ENCODE assay signal across 18 cellular contexts in the genomic region with DNA sequence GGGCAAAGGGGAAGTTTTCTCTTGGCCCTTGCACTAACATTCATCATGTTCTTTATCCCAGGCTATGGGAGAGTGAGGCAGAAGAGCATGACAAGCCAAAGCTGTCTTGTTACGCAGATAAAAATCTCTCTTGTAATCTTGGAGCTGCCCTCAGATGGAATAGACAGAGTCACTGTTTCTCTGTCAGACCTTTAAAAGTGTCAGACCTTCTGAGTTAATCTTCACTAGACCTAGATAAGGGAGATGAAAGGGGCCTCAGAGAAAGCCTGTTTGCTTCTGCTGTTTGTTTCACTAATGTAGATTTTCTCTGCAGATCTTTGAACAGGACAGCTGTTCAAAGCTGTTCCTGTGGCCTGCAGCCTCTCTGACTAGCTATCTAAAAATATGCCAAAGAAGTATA.
"Had no signal": no experiment of that assay in that cellular context is flagged by ENCODE, and none has a peak within 500 bp of the region (broad histone marks: within the 10 kb centered on the region; RNA-seq: fewer than 3 reads in every experiment).

No MANE protein-coding gene starts in this region.

- H3K27me3 ChIP-seq: pancreas had no signal

- H3K4me1 ChIP-seq: pancreas had no signal

- ATAC-seq: activated T-cell treated with anti-CD3 and anti-CD28 coated beads, Interleukin-2, amount 50 U/mL, for 72 hours; left colon; mucosa of descending colon; naive thymus-derived CD4-positive, alpha-beta T cell; pancreas had no signal

- H3K9me3 ChIP-seq: mucosa of descending colon, pancreas, thoracic aorta had no signal

- H3K36me3 ChIP-seq: pancreas, thoracic aorta had no signal

- FAIRE-seq: pancreas, urothelium cell line had no signal

- DNase-seq: activated CD4-positive, alpha-beta T cell treated with anti-CD3 and anti-CD28 coated beads, Interleukin-2, amount 10 ng/mL, durations not matched to agents 7 days and 5 days; activated CD4-positive, CD25-positive, alpha-beta regulatory T cell; activated CD8-positive, alpha-beta memory T cell treated with anti-CD3 and anti-CD28 coated beads, Interleukin-2, amount 50 U/mL, for 48 hours; activated naive CD4-positive, alpha-beta T cell; activated T-cell treated with anti-CD3 and anti-CD28 coated beads, Interleukin-2, amount 50 U/mL, for 72 hours; aorta; effector memory CD4-positive, alpha-beta T cell; foreskin melanocyte; immature natural killer cell; left colon; mucosa of descending colon; naive thymus-derived CD4-positive, alpha-beta T cell; pancreas; stimulated activated CD4-positive, alpha-beta T cell treated with anti-CD3 and anti-CD28 coated beads, Interleukin-12 subunit alpha, Interleukin-12 subunit beta, amount 100 ng/mL, for 4 hours; stimulated activated CD4-positive, alpha-beta T cell treated with anti-CD3 and anti-CD28 coated beads, Interleukin-2, amount 100 ng/mL, for 24 hours had no signal

- H3K4me3 ChIP-seq: lung, mucosa of descending colon, pancreas, thoracic aorta had no signal

- H3K27ac ChIP-seq: pancreas, thoracic aorta had no signal
